Comparison of ENCODE assay signal across 19 cellular contexts in genomic region chr9:79465171-79465570, GRCh38.
"Had no signal": no experiment of that assay in that cellular context is flagged by ENCODE, and none has a peak within 500 bp of the region (broad histone marks: within the 10 kb centered on the region; RNA-seq: fewer than 3 reads in every experiment).

No MANE protein-coding gene starts in this region.

- H3K27ac ChIP-seq: epithelial cell of prostate, esophagus muscularis mucosa, gastrocnemius medialis, sigmoid colon, skin epidermis, thoracic aorta, transverse colon had no signal

- H3K36me3 Mint-ChIP-seq: mesothelial cell of epicardium; natural killer cell; stimulated activated naive B cell treated with anti-CD40 and anti-IgM and Interleukin-4, amounts not matched to agents 10 μg/mL and 1 μg/mL and 100 μg/mL, for 72 hours had no signal

- H3K9me3 Mint-ChIP-seq: dendritic cell treated with granulocyte-macrophage colony-stimulating factor and Interleukin-4, amounts not matched to agents 40 ng/mL and 50 ng/mL, for 4 days; effector memory CD8-positive, alpha-beta T cell; mesothelial cell of epicardium; natural killer cell; neural crest cell; stimulated activated naive B cell treated with anti-CD40 and anti-IgM and Interleukin-4, amounts not matched to agents 10 μg/mL and 1 μg/mL and 100 μg/mL, for 72 hours; stimulated activated naive CD8-positive, alpha-beta T cell treated with anti-CD3 and anti-CD28 coated beads, Interleukin-15, amount 100 ng/mL, for 72 hours had no signal

- H3K27ac Mint-ChIP-seq: dendritic cell treated with granulocyte-macrophage colony-stimulating factor and Interleukin-4, amounts not matched to agents 40 ng/mL and 50 ng/mL, for 4 days; effector memory CD8-positive, alpha-beta T cell; mesothelial cell of epicardium; natural killer cell; stimulated activated naive B cell treated with anti-CD40 and anti-IgM and Interleukin-4, amounts not matched to agents 10 μg/mL and 1 μg/mL and 100 μg/mL, for 72 hours; stimulated activated naive CD8-positive, alpha-beta T cell treated with anti-CD3 and anti-CD28 coated beads, Interleukin-15, amount 100 ng/mL, for 72 hours had no signal

- H3K4me1 Mint-ChIP-seq: natural killer cell; neural crest cell; stimulated activated naive B cell treated with anti-CD40 and anti-IgM and Interleukin-4, amounts not matched to agents 10 μg/mL and 1 μg/mL and 100 μg/mL, for 72 hours had no signal

- H3K36me3 ChIP-seq: esophagus muscularis mucosa, gastrocnemius medialis, sigmoid colon, thoracic aorta, transverse colon had no signal

- H3K27me3 ChIP-seq: esophagus muscularis mucosa, gastrocnemius medialis, sigmoid colon, transverse colon had no signal

- H3K9me3 ChIP-seq: esophagus muscularis mucosa, gastrocnemius medialis, sigmoid colon, thoracic aorta, transverse colon had no signal

- H3K4me1 ChIP-seq: esophagus muscularis mucosa, gastrocnemius medialis, sigmoid colon, transverse colon had no signal

- H3K4me3 ChIP-seq: esophagus muscularis mucosa, gastrocnemius medialis, sigmoid colon, skin epidermis, thoracic aorta, transverse colon had no signal

- H3K4me3 Mint-ChIP-seq: dendritic cell treated with granulocyte-macrophage colony-stimulating factor and Interleukin-4, amounts not matched to agents 40 ng/mL and 50 ng/mL, for 4 days; effector memory CD8-positive, alpha-beta T cell; mesothelial cell of epicardium; natural killer cell; neural crest cell; stimulated activated naive B cell treated with anti-CD40 and anti-IgM and Interleukin-4, amounts not matched to agents 10 μg/mL and 1 μg/mL and 100 μg/mL, for 72 hours; stimulated activated naive CD8-positive, alpha-beta T cell treated with anti-CD3 and anti-CD28 coated beads, Interleukin-15, amount 100 ng/mL, for 72 hours had no signal

- H3K27me3 Mint-ChIP-seq: dendritic cell treated with granulocyte-macrophage colony-stimulating factor and Interleukin-4, amounts not matched to agents 40 ng/mL and 50 ng/mL, for 4 days; effector memory CD8-positive, alpha-beta T cell; stimulated activated naive B cell treated with anti-CD40 and anti-IgM and Interleukin-4, amounts not matched to agents 10 μg/mL and 1 μg/mL and 100 μg/mL, for 72 hours; stimulated activated naive CD8-positive, alpha-beta T cell treated with anti-CD3 and anti-CD28 coated beads, Interleukin-15, amount 100 ng/mL, for 72 hours had no signal

- DNase-seq: effector memory CD8-positive, alpha-beta T cell; gastrocnemius medialis; islet precursor cell; natural killer cell; posterior cingulate gyrus; sigmoid colon; stimulated activated CD4-positive, alpha-beta T cell treated with anti-CD3 and anti-CD28 coated beads, Interleukin-2, amount 100 ng/mL, for 24 hours; stimulated activated CD4-positive, alpha-beta T cell treated with anti-CD3 and anti-CD28 coated beads, Interleukin-4, amount 100 ng/mL, for 4 hours; stimulated activated naive B cell treated with anti-CD40 and anti-IgM and Interleukin-4, amounts not matched to agents 10 μg/mL and 1 μg/mL and 100 μg/mL, for 72 hours; stimulated activated naive CD8-positive, alpha-beta T cell treated with anti-CD3 and anti-CD28 coated beads, Interleukin-15, amount 100 ng/mL, for 72 hours; substantia nigra; transverse colon had no signal
